In the genomic region with DNA sequence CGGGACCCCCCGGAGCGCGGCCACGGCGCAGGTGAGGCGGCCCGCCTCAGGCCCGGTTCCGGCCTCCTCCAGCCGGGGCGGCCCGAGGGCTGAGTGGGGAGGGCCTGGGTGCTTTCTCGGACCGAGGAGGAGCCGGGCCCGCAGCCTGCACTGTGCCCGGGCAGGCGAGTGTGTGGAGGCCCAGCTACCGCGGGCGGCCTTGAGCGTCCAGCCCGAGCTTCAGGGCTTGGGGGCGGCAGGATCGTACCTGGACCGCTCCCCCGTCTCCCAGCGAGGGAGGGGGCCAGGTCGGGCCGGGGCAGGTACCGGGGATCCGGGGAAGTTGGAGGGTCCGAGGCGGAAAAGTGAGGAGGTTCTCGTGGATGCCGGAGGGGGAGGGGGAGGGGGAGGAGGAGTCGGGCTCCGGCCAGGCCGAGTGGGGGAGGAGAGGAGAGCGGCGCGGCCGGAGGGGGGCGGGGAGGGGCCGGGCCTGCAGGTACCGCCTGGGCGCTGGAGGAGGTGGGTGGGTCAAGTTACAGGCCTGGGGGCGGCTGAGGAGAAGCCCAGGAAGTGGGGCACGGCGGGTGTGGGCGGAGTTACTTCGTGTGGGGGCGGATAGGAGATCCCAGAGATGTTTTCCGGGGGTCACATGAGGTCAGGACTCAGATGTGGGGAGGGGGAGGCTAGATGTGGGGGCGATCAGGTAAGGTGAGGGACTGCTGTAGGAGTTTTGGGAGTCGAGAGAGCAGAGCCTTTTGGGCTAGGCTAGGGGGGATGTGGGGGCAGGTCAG, we compare ENCODE assay signal across 1 cellular context.
A peak's percentile ranks its signal among the peaks of the same experiment; 100 is the strongest.
TF ChIP-seq lines count a peak whose summit lies in the region.

No MANE protein-coding gene starts in this region.

TF ChIP-seq in K562, 482 proteins besides CTCF, POLR2A, EP300 and RAD21 (continued from another document and continues in another):
- TF ChIP-seq MGA (IDR thresholded peaks at IDR 0.05) (no peak), CTCFL (IDR thresholded peaks at IDR 0.05; ENCODE audit: borderline replicate concordance, insufficient read depth, low read depth, low read length, poor library complexity, severe bottlenecking) (no peak), ELF4 (CRISPR knock-in tag; IDR thresholded peaks at IDR 0.05) (peak; percentile 68; the same call in 1 of the 2 replicates), E4F1 (CRISPR knock-in tag; IDR thresholded peaks at IDR 0.05; ENCODE audit: borderline replicate concordance) (no peak), ILF3 (IDR thresholded peaks at IDR 0.05; ENCODE audit: borderline replicate concordance) (no peak), HDAC1 (IDR thresholded peaks at IDR 0.05) (0 out of 4 replicates have a peak, but pooled peaks of 1 of the 2 experiments have one; percentile 48), RREB1 (CRISPR knock-in tag; IDR thresholded peaks at IDR 0.05) (no peak), YBX1 (IDR thresholded peaks at IDR 0.05) (no peak), ZBED1 (IDR thresholded peaks at IDR 0.05) (no peak), ZNF764 (CRISPR knock-in tag; IDR thresholded peaks at IDR 0.05; ENCODE audit: low read depth) (no peak), ZNF644 (tag; IDR thresholded peaks at IDR 0.05; ENCODE audit: low read depth) (no peak), GATAD2B (IDR thresholded peaks at IDR 0.05; ENCODE audit: borderline replicate concordance) (no peak), ZBTB33 (CRISPR knock-in tag; IDR thresholded peaks at IDR 0.05) (no peak), PHF8 (IDR thresholded peaks at IDR 0.05; ENCODE audit: borderline replicate concordance, low read length) (peak; percentile 58; the same call in 1 of the 2 replicates), HMBOX1 (IDR thresholded peaks at IDR 0.05) (no peak), ETV5 (CRISPR knock-in tag; IDR thresholded peaks at IDR 0.05; ENCODE audit: low read depth) (no peak)
- TF ChIP-seq, protein P1, sequence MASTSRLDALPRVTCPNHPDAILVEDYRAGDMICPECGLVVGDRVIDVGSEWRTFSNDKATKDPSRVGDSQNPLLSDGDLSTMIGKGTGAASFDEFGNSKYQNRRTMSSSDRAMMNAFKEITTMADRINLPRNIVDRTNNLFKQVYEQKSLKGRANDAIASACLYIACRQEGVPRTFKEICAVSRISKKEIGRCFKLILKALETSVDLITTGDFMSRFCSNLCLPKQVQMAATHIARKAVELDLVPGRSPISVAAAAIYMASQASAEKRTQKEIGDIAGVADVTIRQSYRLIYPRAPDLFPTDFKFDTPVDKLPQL (IDR thresholded peaks at IDR 0.05; ENCODE audit: extremely low read depth, insufficient read length) = no peak
